In genomic region chr1:109732390-109732763, GRCh38 we compare ENCODE assay signal across 29 cellular contexts. TPM values are rescaled to one million over a fixed set of nuclear protein-coding genes. Genes with fewer than 3 reads are reported as not detected.
DNase-seq lines count a peak whose midpoint lies in the region; ATAC-seq, FAIRE-seq and TF ChIP-seq lines count a peak whose summit lies in the region.
"Had no signal": no experiment of that assay in that cellular context is flagged by ENCODE, and none has a peak within 500 bp of the region (broad histone marks: within the 10 kb centered on the region; RNA-seq: fewer than 3 reads in every experiment).

No MANE protein-coding gene starts in this region.

- no peak for FAIRE-seq in kidney (lab: Jason Lieb, UNC)
- FAIRE-seq: K562, TTC549 had no signal

- no peak overlapping the region for H3K9ac ChIP-seq in kidney (ENCODE audit: low read length in 2 of 2)

- H3K9me3 Mint-ChIP-seq in progenitor cell of endocrine pancreas (ENCODE audit: low read depth) = peaks cover 5% of the 10 kb centered on the region
- H3K9me3 Mint-ChIP-seq: activated CD8-positive, alpha-beta T cell treated with anti-CD3 and anti-CD28 coated beads for 36 hours; activated naive CD4-positive, alpha-beta T cell treated with anti-CD3 and anti-CD28 coated beads, Interleukin-2, amount 50 U/mL, for 24 hours; activated T-helper 2 cell treated with anti-CD3 and anti-CD28 coated beads, Interferon-gamma antibody, Interleukin-2, Interleukin-4, amounts not matched to agents 10 μg/mL and 5 μg/mL and 100 μg/mL, durations not matched to agents 14 hours and 24 hours and 36 hours had no signal

- intact Hi-C loops in kidney (cut with DNase I) = no loop called here

- H3K27me3 Mint-ChIP-seq in progenitor cell of endocrine pancreas = no peaks in the 10 kb centered on the region
- H3K27me3 Mint-ChIP-seq: activated CD8-positive, alpha-beta T cell treated with anti-CD3 and anti-CD28 coated beads for 36 hours; activated naive CD4-positive, alpha-beta T cell treated with anti-CD3 and anti-CD28 coated beads, Interleukin-2, amount 50 U/mL, for 24 hours had no signal

- TF ChIP-seq CTCF in kidney (IDR thresholded peaks at IDR 0.05; ENCODE audit: borderline replicate concordance, extremely low read depth, insufficient read depth) (no peak), progenitor cell of endocrine pancreas (IDR thresholded peaks at IDR 0.05; ENCODE audit: unreplicated experiment) (no peak)

- no peaks in the 10 kb centered on the region for H3K9me3 ChIP-seq in kidney (ENCODE audit: control insufficient read depth in 1 of 2, low read length in 2 of 2)
- H3K9me3 ChIP-seq: SJSA1 had no signal

- H3K27ac Mint-ChIP-seq in progenitor cell of endocrine pancreas = peak overlapping the region; percentile 97
- H3K27ac Mint-ChIP-seq: activated CD8-positive, alpha-beta T cell treated with anti-CD3 and anti-CD28 coated beads for 36 hours; activated naive CD4-positive, alpha-beta T cell treated with anti-CD3 and anti-CD28 coated beads, Interleukin-2, amount 50 U/mL, for 24 hours; activated T-helper 2 cell treated with anti-CD3 and anti-CD28 coated beads, Interferon-gamma antibody, Interleukin-2, Interleukin-4, amounts not matched to agents 10 μg/mL and 5 μg/mL and 100 μg/mL, durations not matched to agents 14 hours and 24 hours and 36 hours had no signal

- peaks cover 0 to 4% of the 10 kb centered on the region in 2 donors for H3K4me1 ChIP-seq in kidney (ENCODE audit: control insufficient read depth in 1 of 2, insufficient read depth in 1 of 2, low read depth in 1 of 2, low read length in 2 of 2)
- H3K4me1 ChIP-seq: breast epithelium, SJSA1 had no signal

- DNase-seq in NCI-H2107 treated with DMSO at 0.1 percent for 48 hours (lab: John Stamatoyannopoulos, UW; ENCODE audit: unreplicated experiment) = peak; percentile 20
- DNase-seq in NCI-H2107 (lab: John Stamatoyannopoulos, UW) = no peak
- DNase-seq in NCI-H187 treated with DMSO at 0.1 percent for 48 hours (lab: John Stamatoyannopoulos, UW) = peak; percentile 39
- no peak for DNase-seq in kidney
- no peak for DNase-seq in progenitor cell of endocrine pancreas (ENCODE audit: low spot score, unreplicated experiment)
- DNase-seq in NCI-H2081 (lab: John Stamatoyannopoulos, UW) = no peak
- DNase-seq: activated CD4-positive, alpha-beta T cell treated with anti-CD3 and anti-CD28 coated beads for 1 hour; activated CD8-positive, alpha-beta T cell treated with anti-CD3 and anti-CD28 coated beads for 36 hours; amygdala; H7; RPMI8226; stimulated activated CD4-positive, alpha-beta T cell treated with anti-CD3 and anti-CD28 coated beads, Interleukin-15, amount 100 ng/mL, for 24 hours; stimulated activated naive CD4-positive, alpha-beta T cell; T-helper 1 cell had no signal

- H3K36me3 ChIP-seq in kidney (ENCODE audit: control insufficient read depth in 1 of 2, insufficient read depth in 2 of 2, low read length in 2 of 2) = peaks cover 2 to 4% of the 10 kb centered on the region in 2 donors
- H3K36me3 ChIP-seq: breast epithelium had no signal

- peaks cover 26% of the 10 kb centered on the region for H3K36me3 Mint-ChIP-seq in progenitor cell of endocrine pancreas (ENCODE audit: insufficient read depth)

- H3K4me1 Mint-ChIP-seq in progenitor cell of endocrine pancreas (ENCODE audit: low read depth) = peaks cover 54% of the 10 kb centered on the region
- H3K4me1 Mint-ChIP-seq: activated naive CD4-positive, alpha-beta T cell treated with anti-CD3 and anti-CD28 coated beads, Interleukin-2, amount 50 U/mL, for 24 hours had no signal

- H3K4me3 ChIP-seq in kidney (ENCODE audit: low read length in 2 of 2) = no peak overlapping the region
- H3K4me3 ChIP-seq: breast epithelium, K562, lung, SJSA1 had no signal

- H3K4me3 Mint-ChIP-seq in progenitor cell of endocrine pancreas (ENCODE audit: low read depth) = peak overlapping the region; percentile 66
- H3K4me3 Mint-ChIP-seq: activated CD8-positive, alpha-beta T cell treated with anti-CD3 and anti-CD28 coated beads for 36 hours; activated naive CD4-positive, alpha-beta T cell treated with anti-CD3 and anti-CD28 coated beads, Interleukin-2, amount 50 U/mL, for 24 hours had no signal

- H3K27ac ChIP-seq in kidney (ENCODE audit: low read depth in 2 of 2, low read length in 2 of 2) = peak overlapping the region; percentile 49 to 81
- H3K27ac ChIP-seq: breast epithelium, SJSA1 had no signal

- ATAC-seq in GM19467 (IDR thresholded peaks at IDR 0.05; ENCODE audit: unreplicated experiment) = no peak
- no peak for ATAC-seq in HG02840 (IDR thresholded peaks at IDR 0.05; ENCODE audit: low FRiP score, unreplicated experiment)
- ATAC-seq: activated CD8-positive, alpha-beta T cell treated with anti-CD3 and anti-CD28 coated beads for 36 hours; K562 had no signal

RNA-seq across cellular contexts. Expression of gene GSTM3, which starts 8.5 kb away (rescaled TPM):
- total RNA-seq in kidney (54.7 TPM), progenitor cell of endocrine pancreas (77.8 and 83.1 TPM in 2 replicates)
- 405 TPM for polyA plus RNA-seq in kidney (ENCODE audit: insufficient read depth, low read depth, low replicate concordance)

RNA-seq across cellular contexts. Expression of gene GSTM5, which starts 20.3 kb away (rescaled TPM):
- total RNA-seq in kidney (4.2 TPM), progenitor cell of endocrine pancreas (2.8 and 2.9 TPM in 2 replicates)
- polyA plus RNA-seq in kidney (ENCODE audit: insufficient read depth, low read depth, low replicate concordance) = 9.1 TPM
- total RNA-seq: H7, HT1080, K562, kidney epithelial cell, M059J, SJSA1 had no signal
- polyA plus RNA-seq: K562 had no signal

RNA-seq across cellular contexts. Expression of gene EPS8L3, which starts 31.3 kb away (rescaled TPM):
- 1.8 TPM for total RNA-seq in kidney
- not detected for polyA plus RNA-seq in kidney (ENCODE audit: insufficient read depth, low read depth, low replicate concordance)
- 9.5 and 14.2 TPM in 2 replicates for total RNA-seq in progenitor cell of endocrine pancreas
- total RNA-seq: A172; activated CD8-positive, alpha-beta T cell treated with anti-CD3 and anti-CD28 coated beads for 36 hours; activated T-helper 2 cell treated with anti-CD3 and anti-CD28 coated beads, Interferon-gamma antibody, Interleukin-2, Interleukin-4, amounts not matched to agents 10 μg/mL and 5 μg/mL and 100 μg/mL, durations not matched to agents 14 hours and 24 hours and 36 hours; H7; HT1080; M059J; posterior vena cava; SJSA1; temporal lobe had no signal

RNA-seq across cellular contexts. Expression of gene GSTM1, which starts 44.8 kb away (rescaled TPM):
- total RNA-seq in kidney = not detected
- polyA plus RNA-seq in kidney (ENCODE audit: insufficient read depth, low read depth, low replicate concordance) = 61.2 TPM
- 39.0 and 39.1 TPM in 2 replicates for total RNA-seq in progenitor cell of endocrine pancreas
- total RNA-seq: A172, H7, K562, lung, M059J, posterior vena cava, temporal lobe had no signal
- polyA plus RNA-seq: K562 had no signal

Comparison
In these comparisons a context has a peak if more than half of its experiments do, and no peak if none do; other contexts are left out.
1. DNase-seq: peak in NCI-H2107 treated with DMSO at 0.1 percent for 48 hours (single experiment) and NCI-H187 treated with DMSO at 0.1 percent for 48 hours (single experiment); none in NCI-H2107 (single experiment), kidney (single experiment), progenitor cell of endocrine pancreas (single experiment) and NCI-H2081 (0 of 2).